ENCODE assay signal across 8 cellular contexts in the genomic region with DNA sequence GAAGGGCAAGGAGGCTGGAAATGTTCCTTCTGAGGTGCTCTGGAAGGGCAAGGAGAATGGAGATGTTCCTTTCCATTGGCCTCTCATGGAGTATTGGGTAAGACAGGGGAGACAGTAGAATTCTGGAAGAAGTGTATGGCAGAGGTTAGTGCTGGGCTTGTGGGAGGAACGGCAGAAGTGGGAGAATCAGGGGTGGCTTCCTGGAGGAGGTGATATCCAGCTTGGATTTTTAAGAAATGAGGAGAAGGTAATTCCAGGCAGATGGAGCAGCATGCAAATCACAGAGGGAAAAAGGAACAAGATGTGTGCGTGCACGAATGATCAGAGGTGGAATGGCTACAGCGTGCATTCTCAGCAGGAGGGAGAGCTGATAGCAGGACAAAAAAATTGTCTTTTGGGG. TPM values are rescaled to one million over a fixed set of nuclear protein-coding genes. Genes with fewer than 3 reads are reported as not detected.
"Had no signal": no experiment of that assay in that cellular context is flagged by ENCODE, and none has a peak within 500 bp of the region (broad histone marks: within the 10 kb centered on the region; RNA-seq: fewer than 3 reads in every experiment).

No MANE protein-coding gene starts in this region.

- ATAC-seq: HepG2 had no signal

- H3K27ac ChIP-seq: HL-60 had no signal

- H3K4me1 Mint-ChIP-seq: IgD-negative memory B cell had no signal

- H3K4me3 Mint-ChIP-seq: IgD-negative memory B cell had no signal

- DNase-seq: IMR-90, KBM-7 had no signal

- FAIRE-seq: HepG2, HTR-8/SVneo had no signal

- H3K27ac Mint-ChIP-seq: IgD-negative memory B cell had no signal

RNA-seq across cellular contexts. Expression of a gene that starts 45.1 kb away (rescaled TPM):
- total RNA-seq: HepG2, HT-29, HT1080 had no signal
- polyA plus RNA-seq: HepG2, IgD-negative memory B cell had no signal
